8 cellular contexts compared by ENCODE assay signal in the genomic region with DNA sequence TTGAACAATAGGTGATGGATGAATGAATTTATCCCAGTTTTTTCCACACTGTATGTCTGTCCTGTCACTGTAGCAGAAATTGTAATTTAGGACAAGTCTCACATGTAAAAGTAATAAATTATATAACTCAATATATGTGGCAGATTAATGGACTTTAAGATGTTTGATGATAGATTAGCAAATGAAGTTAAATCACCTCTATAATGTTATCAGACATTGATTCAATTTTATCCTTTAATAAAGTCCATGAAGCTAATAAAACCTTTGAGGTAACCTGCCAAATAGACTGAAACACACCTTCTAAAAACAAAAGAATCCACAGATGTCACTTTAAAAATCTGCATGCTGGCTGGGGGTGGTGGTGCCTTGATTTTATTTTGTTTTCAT.
DNase-seq lines count a peak whose midpoint lies in the region; ATAC-seq and TF ChIP-seq lines count a peak whose summit lies in the region.

No MANE protein-coding gene starts in this region.

- H3K27me3 Mint-ChIP-seq in activated CD4-positive, alpha-beta T cell treated with anti-CD3 and anti-CD28 coated beads, Interleukin-2, amount 10 ng/mL, durations not matched to agents 7 days and 5 days, result no peaks in the 10 kb centered on the region
- peaks cover 3% of the 10 kb centered on the region for H3K27me3 Mint-ChIP-seq in endothelial cell (ENCODE audit: unreplicated experiment)
- no peaks in the 10 kb centered on the region for H3K27me3 Mint-ChIP-seq in stimulated activated naive B cell treated with anti-CD40 and anti-IgM and Interleukin-4, amounts not matched to agents 10 μg/mL and 1 μg/mL and 100 μg/mL, for 72 hours

- H3K4me1 ChIP-seq in RWPE2 (ENCODE audit: insufficient read depth, poor library complexity, severe bottlenecking), result peaks cover 22% of the 10 kb centered on the region

- H3K27me3 ChIP-seq in RWPE2 (ENCODE audit: insufficient read depth, poor library complexity, severe bottlenecking), result no peaks in the 10 kb centered on the region

- 0 out of 2 replicates have a peak, but pooled peaks cover 6% of the 10 kb centered on the region for H3K36me3 ChIP-seq in RWPE2 (ENCODE audit: low read depth)

- H3K4me3 Mint-ChIP-seq in activated CD4-positive, alpha-beta T cell treated with anti-CD3 and anti-CD28 coated beads, Interleukin-2, amount 10 ng/mL, durations not matched to agents 7 days and 5 days, result peak overlapping the region; percentile 83
- no peak overlapping the region for H3K4me3 Mint-ChIP-seq in endothelial cell (ENCODE audit: unreplicated experiment)
- H3K4me3 Mint-ChIP-seq in stimulated activated naive B cell treated with anti-CD40 and anti-IgM and Interleukin-4, amounts not matched to agents 10 μg/mL and 1 μg/mL and 100 μg/mL, for 72 hours, result peak overlapping the region; percentile 78 to 88

- CTCF ChIA-PET in activated CD4-positive, alpha-beta T cell treated with anti-CD3 and anti-CD28 coated beads, Interleukin-2, amount 10 ng/mL, durations not matched to agents 7 days and 5 days (lab: Charles Lee), result interaction anchor here (1.3 to 2.1 kb wide), 2 partner anchors 14 to 89 kb away, joined by 3 to 9 read pairs; no protein-coding TSS in a partner anchor

- peak overlapping the region; percentile 100 for H3K27ac Mint-ChIP-seq in activated CD4-positive, alpha-beta T cell treated with anti-CD3 and anti-CD28 coated beads, Interleukin-2, amount 10 ng/mL, durations not matched to agents 7 days and 5 days
- peak overlapping the region; percentile 81 for H3K27ac Mint-ChIP-seq in endothelial cell (ENCODE audit: unreplicated experiment)
- H3K27ac Mint-ChIP-seq in stimulated activated naive B cell treated with anti-CD40 and anti-IgM and Interleukin-4, amounts not matched to agents 10 μg/mL and 1 μg/mL and 100 μg/mL, for 72 hours, result peak overlapping the region; percentile 98

- H3K36me3 Mint-ChIP-seq in activated CD4-positive, alpha-beta T cell treated with anti-CD3 and anti-CD28 coated beads, Interleukin-2, amount 10 ng/mL, durations not matched to agents 7 days and 5 days (ENCODE audit: low read depth), result peaks cover 36% of the 10 kb centered on the region
- peaks cover 6% of the 10 kb centered on the region for H3K36me3 Mint-ChIP-seq in endothelial cell (ENCODE audit: low read depth, unreplicated experiment)
- peaks cover 7 to 13% of the 10 kb centered on the region in 2 donors for H3K36me3 Mint-ChIP-seq in stimulated activated naive B cell treated with anti-CD40 and anti-IgM and Interleukin-4, amounts not matched to agents 10 μg/mL and 1 μg/mL and 100 μg/mL, for 72 hours

- no peak for ATAC-seq in RWPE2 (ENCODE audit: low read depth)
- no peak for ATAC-seq in stimulated activated naive B cell treated with anti-CD40 and anti-IgM and Interleukin-4, amounts not matched to agents 10 μg/mL and 1 μg/mL and 100 μg/mL, for 72 hours (replicated peaks)
- ATAC-seq in HG02938 (IDR thresholded peaks at IDR 0.05; ENCODE audit: unreplicated experiment), result no peak

- DNase-seq in activated CD4-positive, alpha-beta T cell treated with anti-CD3 and anti-CD28 coated beads, Interleukin-2, amount 10 ng/mL, durations not matched to agents 7 days and 5 days, result no peak
- DNase-seq in activated CD4-positive, alpha-beta T cell treated with anti-CD3 and anti-CD28 coated beads for 48 hours, result no peak
- DNase-seq in RWPE2 (ENCODE audit: low spot score) (no peak), endothelial cell (ENCODE audit: low spot score) (no peak), G401 (ENCODE audit: low spot score) (no peak), NCI-H2227 (lab: John Stamatoyannopoulos, UW; ENCODE audit: unreplicated experiment) (no peak)
- DNase-seq in stimulated activated naive B cell treated with anti-CD40 and anti-IgM and Interleukin-4, amounts not matched to agents 10 μg/mL and 1 μg/mL and 100 μg/mL, for 72 hours, result no peak

- no peaks in the 10 kb centered on the region for H3K9me3 Mint-ChIP-seq in activated CD4-positive, alpha-beta T cell treated with anti-CD3 and anti-CD28 coated beads, Interleukin-2, amount 10 ng/mL, durations not matched to agents 7 days and 5 days
- no peaks in the 10 kb centered on the region for H3K9me3 Mint-ChIP-seq in endothelial cell (ENCODE audit: unreplicated experiment)
- H3K9me3 Mint-ChIP-seq in stimulated activated naive B cell treated with anti-CD40 and anti-IgM and Interleukin-4, amounts not matched to agents 10 μg/mL and 1 μg/mL and 100 μg/mL, for 72 hours, result no peaks in the 10 kb centered on the region

- TF ChIP-seq CTCF in RWPE2 (IDR thresholded peaks at IDR 0.05; ENCODE audit: poor library complexity, severe bottlenecking) (no peak), endothelial cell (IDR thresholded peaks at IDR 0.05; ENCODE audit: unreplicated experiment) (no peak)

- in situ Hi-C loops in G401 (cut with HindIII; ENCODE audit: low sequenced_read_pairs), result no loop called here

- peaks cover 57% of the 10 kb centered on the region for H3K4me1 Mint-ChIP-seq in activated CD4-positive, alpha-beta T cell treated with anti-CD3 and anti-CD28 coated beads, Interleukin-2, amount 10 ng/mL, durations not matched to agents 7 days and 5 days
- peaks cover 26% of the 10 kb centered on the region for H3K4me1 Mint-ChIP-seq in endothelial cell (ENCODE audit: unreplicated experiment)
- H3K4me1 Mint-ChIP-seq in stimulated activated naive B cell treated with anti-CD40 and anti-IgM and Interleukin-4, amounts not matched to agents 10 μg/mL and 1 μg/mL and 100 μg/mL, for 72 hours, result peaks cover 31 to 50% of the 10 kb centered on the region in 2 donors

- H3K27ac ChIP-seq in RWPE2 (ENCODE audit: poor library complexity, severe bottlenecking), result peak overlapping the region; percentile 3

- POLR2A ChIA-PET in activated CD4-positive, alpha-beta T cell treated with anti-CD3 and anti-CD28 coated beads, Interleukin-2, amount 10 ng/mL, durations not matched to agents 7 days and 5 days (lab: Charles Lee), result interaction anchor here (0.7 kb wide), 1 partner anchor 75 kb away, joined by 3 read pairs; no protein-coding TSS in a partner anchor

- no peaks in the 10 kb centered on the region for H3K9me3 ChIP-seq in RWPE2 (ENCODE audit: severe bottlenecking)

- H3K4me3 ChIP-seq in RWPE2 (ENCODE audit: severe bottlenecking), result no peak overlapping the region
